ENCODE assay signal across 27 cellular contexts in genomic region chr7:42790196-42790595, GRCh38.
A peak's percentile ranks its signal among the peaks of the same experiment; 100 is the strongest.
DNase-seq lines count a peak whose midpoint lies in the region; ATAC-seq and TF ChIP-seq lines count a peak whose summit lies in the region.
"Had no signal": no experiment of that assay in that cellular context is flagged by ENCODE, and none has a peak within 500 bp of the region (broad histone marks: within the 10 kb centered on the region; RNA-seq: fewer than 3 reads in every experiment).

No MANE protein-coding gene starts in this region.

- H3K27me3 ChIP-seq in breast epithelium (no peaks in the 10 kb centered on the region), aorta (ENCODE audit: control insufficient read depth in 1 of 2, insufficient read depth in 2 of 2, low read length in 1 of 2) (no peaks in the 10 kb centered on the region)
- H3K27me3 ChIP-seq: esophagus squamous epithelium, spleen, thyroid gland had no signal

- TF ChIP-seq POLR2A in breast epithelium (IDR thresholded peaks at IDR 0.05): no peak

- CTCF ChIA-PET in MCF 10A (lab: Yijun Ruan, JAX): no interaction called here

- intact Hi-C loops in MCF 10A (cut with micrococcal nuclease) (no loop called here), breast epithelium (cut with DNase I; ENCODE audit: low total_unique reads) (no loop called here), aorta (cut with DNase I) (no loop called here)
- intact Hi-C loops in activated CD4-positive, alpha-beta T cell treated with anti-CD3 and anti-CD28 coated beads, Interleukin-2, amount 10 ng/mL, durations not matched to agents 24 days and 14 days (cut with micrococcal nuclease): no loop called here

- no peaks in the 10 kb centered on the region for H3K9me3 Mint-ChIP-seq in MCF 10A (ENCODE audit: unreplicated experiment)
- H3K9me3 Mint-ChIP-seq in activated CD4-positive, alpha-beta T cell treated with anti-CD3 and anti-CD28 coated beads, Interleukin-2, amount 10 ng/mL, durations not matched to agents 24 days and 14 days: no peaks in the 10 kb centered on the region
- H3K9me3 Mint-ChIP-seq: activated T-cell treated with anti-CD3 and anti-CD28 coated beads, Interleukin-2, amount 50 U/mL, for 24 hours had no signal

- H3K4me3 ChIP-seq in breast epithelium: no peak overlapping the region
- H3K4me3 ChIP-seq in astrocyte of the cerebellum (ENCODE audit: low read depth, low read length): no peak overlapping the region
- H3K4me3 ChIP-seq in fibroblast of pulmonary artery (replicated peaks; ENCODE audit: low read depth, low read length): no peak overlapping the region
- no peak overlapping the region for H3K4me3 ChIP-seq in aorta (ENCODE audit: low read length in 2 of 2)
- H3K4me3 ChIP-seq: esophagus squamous epithelium, left ventricle myocardium inferior, spleen, thyroid gland had no signal

- no peak for TF ChIP-seq CTCF in MCF 10A (IDR thresholded peaks at IDR 0.05; ENCODE audit: unreplicated experiment)
- TF ChIP-seq CTCF in breast epithelium (IDR thresholded peaks at IDR 0.05): no peak
- no peak for TF ChIP-seq CTCF in astrocyte of the cerebellum (IDR thresholded peaks at IDR 0.05; ENCODE audit: low read depth, low read length, missing control alignments)
- TF ChIP-seq CTCF in fibroblast of pulmonary artery (IDR thresholded peaks at IDR 0.05; ENCODE audit: low read length, missing control alignments): no peak

- H3K4me1 Mint-ChIP-seq in MCF 10A (ENCODE audit: insufficient read depth, unreplicated experiment): peaks cover 6% of the 10 kb centered on the region
- no peaks in the 10 kb centered on the region for H3K4me1 Mint-ChIP-seq in activated CD4-positive, alpha-beta T cell treated with anti-CD3 and anti-CD28 coated beads, Interleukin-2, amount 10 ng/mL, durations not matched to agents 24 days and 14 days
- H3K4me1 Mint-ChIP-seq: B cell, natural killer cell had no signal

- H3K4me3 Mint-ChIP-seq in MCF 10A (ENCODE audit: unreplicated experiment): no peak overlapping the region
- H3K4me3 Mint-ChIP-seq in activated CD4-positive, alpha-beta T cell treated with anti-CD3 and anti-CD28 coated beads, Interleukin-2, amount 10 ng/mL, durations not matched to agents 24 days and 14 days: no peak overlapping the region
- H3K4me3 Mint-ChIP-seq: activated T-cell treated with anti-CD3 and anti-CD28 coated beads, Interleukin-2, amount 50 U/mL, for 24 hours; B cell; effector memory CD8-positive, alpha-beta T cell; mesothelial cell of epicardium; natural killer cell had no signal

- in situ Hi-C loops in astrocyte of the cerebellum (cut with HindIII; ENCODE audit: low sequenced_read_pairs): no loop called here

- WGBS in aorta, 2 donors: 63 to 66% methylated on average over 1 of the region's 1 CpG

- H3K9me3 ChIP-seq in breast epithelium (no peaks in the 10 kb centered on the region), aorta (ENCODE audit: control insufficient read depth, low read length) (peaks cover 1% of the 10 kb centered on the region)
- H3K9me3 ChIP-seq: esophagus squamous epithelium, thyroid gland had no signal

- no peaks in the 10 kb centered on the region for H3K27me3 Mint-ChIP-seq in MCF 10A (ENCODE audit: insufficient read depth, unreplicated experiment)
- no peaks in the 10 kb centered on the region for H3K27me3 Mint-ChIP-seq in activated CD4-positive, alpha-beta T cell treated with anti-CD3 and anti-CD28 coated beads, Interleukin-2, amount 10 ng/mL, durations not matched to agents 24 days and 14 days
- H3K27me3 Mint-ChIP-seq: effector memory CD8-positive, alpha-beta T cell had no signal

- DNase-seq in MCF 10A (ENCODE audit: unreplicated experiment): peak; percentile 66
- no peak for DNase-seq in breast epithelium (ENCODE audit: low spot score in 2 of 2)
- peak; percentile 1 for DNase-seq in astrocyte of the cerebellum (ENCODE audit: low read depth)
- peak; percentile 24 for DNase-seq in fibroblast of pulmonary artery (ENCODE audit: low read depth)
- DNase-seq in aorta: no peak
- no peak for DNase-seq in activated CD4-positive, alpha-beta T cell treated with anti-CD3 and anti-CD28 coated beads, Interleukin-2, amount 10 ng/mL, durations not matched to agents 24 days and 14 days
- DNase-seq in DMS 273 treated with DMSO at 0.1 percent for 48 hours (lab: John Stamatoyannopoulos, UW): no peak
- DNase-seq: activated CD4-positive, CD25-positive, alpha-beta regulatory T cell treated with anti-CD3 and anti-CD28 coated beads, Interleukin-2, amount 50 U/mL, for 72 hours; activated naive CD4-positive, alpha-beta T cell treated with Interleukin-2 at 50 U/mL for 16 hours; activated T-cell treated with anti-CD3 and anti-CD28 coated beads, Interleukin-2, amount 50 U/mL, for 24 hours; effector memory CD8-positive, alpha-beta T cell; esophagus squamous epithelium; GOT3; KBM-7; left ventricle myocardium inferior; natural killer cell; NCI-H1048; NCI-H187; Right ventricle myocardium superior; spleen; stimulated activated CD4-positive, alpha-beta T cell treated with anti-CD3 and anti-CD28 coated beads, Interleukin-4, amount 100 ng/mL, for 1 hour; stimulated activated naive CD4-positive, alpha-beta T cell treated with Interleukin-2 at 50 U/mL for 16 hours; thyroid gland had no signal

- no peak overlapping the region for H3K27ac Mint-ChIP-seq in MCF 10A (ENCODE audit: low read depth, unreplicated experiment)
- H3K27ac Mint-ChIP-seq in activated CD4-positive, alpha-beta T cell treated with anti-CD3 and anti-CD28 coated beads, Interleukin-2, amount 10 ng/mL, durations not matched to agents 24 days and 14 days: no peak overlapping the region
- H3K27ac Mint-ChIP-seq: activated T-cell treated with anti-CD3 and anti-CD28 coated beads, Interleukin-2, amount 50 U/mL, for 24 hours; B cell; effector memory CD8-positive, alpha-beta T cell; mesothelial cell of epicardium; natural killer cell had no signal

- BruUV-seq in MCF 10A (replicated peaks; lab: Mats Ljungman, UMichigan): no TSS peak

- H3K27ac ChIP-seq in breast epithelium (no peak overlapping the region), aorta (ENCODE audit: low read depth in 1 of 2, low read length in 2 of 2) (no peak overlapping the region)
- H3K27ac ChIP-seq: 22Rv1, esophagus squamous epithelium, left ventricle myocardium inferior, spleen, thyroid gland had no signal

- POLR2A ChIA-PET in MCF 10A (lab: Yijun Ruan, JAX): no interaction called here

- no peaks in the 10 kb centered on the region for H3K36me3 Mint-ChIP-seq in MCF 10A (ENCODE audit: insufficient read depth, unreplicated experiment)
- H3K36me3 Mint-ChIP-seq in activated CD4-positive, alpha-beta T cell treated with anti-CD3 and anti-CD28 coated beads, Interleukin-2, amount 10 ng/mL, durations not matched to agents 24 days and 14 days (ENCODE audit: low read depth): no peaks in the 10 kb centered on the region
- H3K36me3 Mint-ChIP-seq: natural killer cell had no signal

- ATAC-seq in aorta (ENCODE audit: low FRiP score): no peak
- ATAC-seq in GM21825 (IDR thresholded peaks at IDR 0.05; ENCODE audit: unreplicated experiment): no peak
- ATAC-seq: effector memory CD8-positive, alpha-beta T cell; natural killer cell had no signal

- no peaks in the 10 kb centered on the region for H3K36me3 ChIP-seq in breast epithelium
- no peaks in the 10 kb centered on the region for H3K36me3 ChIP-seq in aorta (ENCODE audit: control insufficient read depth in 1 of 2, insufficient read depth in 2 of 2, low read length in 1 of 2)
- H3K36me3 ChIP-seq: esophagus squamous epithelium, left ventricle myocardium inferior, spleen, thyroid gland had no signal

- H3K4me1 ChIP-seq in breast epithelium: no peaks in the 10 kb centered on the region
- H3K4me1 ChIP-seq in aorta (ENCODE audit: control insufficient read depth in 1 of 2, insufficient read depth in 2 of 2, low read length in 2 of 2): peaks cover 0 to 2% of the 10 kb centered on the region in 2 donors
- H3K4me1 ChIP-seq: left ventricle myocardium inferior, spleen, thyroid gland had no signal

Comparison
In these comparisons a context has a peak if more than half of its experiments do, and no peak if none do; other contexts are left out.
1. DNase-seq: peak in MCF 10A (single experiment), astrocyte of the cerebellum (single experiment) and fibroblast of pulmonary artery (single experiment); none in breast epithelium (0 of 2), aorta (0 of 2), activated CD4-positive, alpha-beta T cell treated with anti-CD3 and anti-CD28 coated beads, Interleukin-2, amount 10 ng/mL, durations not matched to agents 24 days and 14 days (single experiment) and DMS 273 treated with DMSO at 0.1 percent for 48 hours (single experiment).